ENCODE assay signal across 1 cellular context in genomic region chr6:144655376-144655775, GRCh38.
TF ChIP-seq lines count a peak whose summit lies in the region.

No MANE protein-coding gene starts in this region.

TF ChIP-seq in GM23338, 12 proteins besides CTCF, POLR2A, EP300 and RAD21:
- TF ChIP-seq ZNF331 (CRISPR knock-in tag; IDR thresholded peaks at IDR 0.05; ENCODE audit: low read depth) (no peak), CREB1 (CRISPR knock-in tag; IDR thresholded peaks at IDR 0.05; ENCODE audit: low read depth) (no peak), STAT1 (IDR thresholded peaks at IDR 0.05; ENCODE audit: unreplicated experiment) (no peak), EZH2phosphoT487 (IDR thresholded peaks at IDR 0.05; ENCODE audit: unreplicated experiment) (no peak), JUNB (IDR thresholded peaks at IDR 0.05; ENCODE audit: unreplicated experiment) (no peak), ZNF462 (CRISPR knock-in tag; IDR thresholded peaks at IDR 0.05) (no peak), NANOG (IDR thresholded peaks at IDR 0.05; ENCODE audit: borderline replicate concordance) (no peak), ETS1 (IDR thresholded peaks at IDR 0.05) (no peak), ZNF114 (CRISPR knock-in tag; IDR thresholded peaks at IDR 0.05) (no peak), EZH2 (IDR thresholded peaks at IDR 0.05; ENCODE audit: low read depth, unreplicated experiment) (no peak), POLR2AphosphoS5 (IDR thresholded peaks at IDR 0.05; ENCODE audit: low read depth) (no peak), REST (IDR thresholded peaks at IDR 0.05; ENCODE audit: unreplicated experiment) (no peak)
